ENCODE assay signal across 8 cellular contexts in genomic region chr22:19970479-19971275, GRCh38. TPM values are rescaled to one million over a fixed set of nuclear protein-coding genes. Genes with fewer than 3 reads are reported as not detected.
DNase-seq lines count a peak whose midpoint lies in the region; ATAC-seq lines count a peak whose summit lies in the region.

No MANE protein-coding gene starts in this region.

- ATAC-seq in HG03039 (IDR thresholded peaks at IDR 0.05; ENCODE audit: unreplicated experiment) = no peak

- DNase-seq in NCI-H1417 (lab: John Stamatoyannopoulos, UW) (peak; percentile 9 to 51 (median 27)), NCI-H1417 treated with DMSO at 0.1 percent for 48 hours (lab: John Stamatoyannopoulos, UW) (no peak), NCI-H1105 (lab: John Stamatoyannopoulos, UW) (peak; percentile 13), dermis blood vessel endothelial cell (peak; percentile 79), medulla oblongata (ENCODE audit: extremely low spot score) (peak; percentile 71)
- peak; percentile 83 to 84 for DNase-seq in activated CD4-positive, alpha-beta T cell treated with anti-CD3 and anti-CD28 coated beads, Interleukin-2, amount 50 U/mL, for 48 hours
- DNase-seq in stimulated activated CD8-positive, alpha-beta memory T cell treated with anti-CD3 and anti-CD28 coated beads, Interleukin-2, amount 100 ng/mL, for 1 hour (ENCODE audit: low read depth in 2 of 2) = peak; percentile 60 to 62

RNA-seq across cellular contexts. Expression of gene TXNRD2, which starts 29.1 kb away (rescaled TPM):
- total RNA-seq in dermis blood vessel endothelial cell = 81.9 and 129 TPM in 2 replicates

RNA-seq across cellular contexts. Expression of gene COMT, which starts 29.1 kb away (rescaled TPM):
- 551 and 616 TPM in 2 replicates for total RNA-seq in dermis blood vessel endothelial cell

RNA-seq across cellular contexts. Expression of gene ARVCF, which starts 45.9 kb away (rescaled TPM):
- total RNA-seq in dermis blood vessel endothelial cell = 123 and 288 TPM in 2 replicates

RNA-seq across cellular contexts. Expression of gene TANGO2, which starts 50.2 kb away (rescaled TPM):
- 86.0 and 93.6 TPM in 2 replicates for total RNA-seq in dermis blood vessel endothelial cell
